11 cellular contexts compared by ENCODE assay signal in the genomic region with DNA sequence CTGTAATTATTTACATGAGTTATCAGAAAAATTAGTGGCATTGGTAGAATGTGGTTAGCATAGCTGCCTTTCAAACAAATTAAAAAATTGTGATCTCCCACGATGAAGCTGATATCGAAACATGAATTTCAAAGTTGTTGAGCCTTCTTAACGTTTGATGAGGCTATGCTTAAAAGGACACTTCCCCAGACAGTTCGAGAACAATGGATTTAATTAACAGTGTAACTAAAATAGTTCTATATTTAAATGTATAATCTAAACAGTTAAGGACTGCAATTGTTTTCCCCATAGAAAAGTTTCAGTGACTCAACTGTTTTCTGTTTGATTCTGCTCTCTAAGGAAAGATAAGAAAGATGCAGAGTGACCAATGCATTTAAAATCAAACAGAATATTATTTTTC. TPM values are rescaled to one million over a fixed set of nuclear protein-coding genes. Genes with fewer than 3 reads are reported as not detected.
DNase-seq lines count a peak whose midpoint lies in the region; ATAC-seq and TF ChIP-seq lines count a peak whose summit lies in the region.
"Had no signal": no experiment of that assay in that cellular context is flagged by ENCODE, and none has a peak within 500 bp of the region (broad histone marks: within the 10 kb centered on the region; RNA-seq: fewer than 3 reads in every experiment).

No MANE protein-coding gene starts in this region.

- peak overlapping the region; percentile 96 for H3K4me3 Mint-ChIP-seq in activated naive CD4-positive, alpha-beta T cell treated with anti-CD3 and anti-CD28 coated beads, Interleukin-2, amount 50 U/mL, for 24 hours
- peak overlapping the region; percentile 85 for H3K4me3 Mint-ChIP-seq in activated CD8-positive, alpha-beta T cell treated with anti-CD3 and anti-CD28 coated beads for 36 hours

- CTCF ChIA-PET in activated CD8-positive, alpha-beta T cell treated with anti-CD3 and anti-CD28 coated beads for 36 hours (lab: Charles Lee) = interaction anchor here (1.2 to 3.5 kb wide), 9 partner anchors 39 to 125 kb away, joined by 3 to 21 read pairs (median 8); a partner anchor contains a TSS

- peak overlapping the region; percentile 22 to 57 for H3K4me3 ChIP-seq in left lung
- peak overlapping the region in 1 of 3 donors; percentile 18 for H3K4me3 ChIP-seq in thyroid gland (replicated peaks in 1 of 3)

- H3K36me3 Mint-ChIP-seq in activated naive CD4-positive, alpha-beta T cell treated with anti-CD3 and anti-CD28 coated beads, Interleukin-2, amount 50 U/mL, for 24 hours = peaks cover 18% of the 10 kb centered on the region
- peaks cover 41% of the 10 kb centered on the region for H3K36me3 Mint-ChIP-seq in activated CD8-positive, alpha-beta T cell treated with anti-CD3 and anti-CD28 coated beads for 36 hours (ENCODE audit: low read depth)

- no peaks in the 10 kb centered on the region for H3K27me3 Mint-ChIP-seq in activated naive CD4-positive, alpha-beta T cell treated with anti-CD3 and anti-CD28 coated beads, Interleukin-2, amount 50 U/mL, for 24 hours
- H3K27me3 Mint-ChIP-seq in activated CD8-positive, alpha-beta T cell treated with anti-CD3 and anti-CD28 coated beads for 36 hours = no peaks in the 10 kb centered on the region

- no peak for ATAC-seq in activated CD8-positive, alpha-beta T cell treated with anti-CD3 and anti-CD28 coated beads for 36 hours
- ATAC-seq in left lung = no peak
- no peak for ATAC-seq in HG02610 (IDR thresholded peaks at IDR 0.05; ENCODE audit: unreplicated experiment)

- no peaks in the 10 kb centered on the region for H3K36me3 ChIP-seq in left lung
- H3K36me3 ChIP-seq in thyroid gland = no peaks in the 10 kb centered on the region
- H3K36me3 ChIP-seq: BLaER1 treated with 17β-estradiol and CSF1 and Interleukin-3, amounts not matched to agents 10 nM and 100 nM had no signal

- H3K9me3 ChIP-seq in left lung = peaks cover 0 to 13% of the 10 kb centered on the region in 2 donors
- H3K9me3 ChIP-seq in thyroid gland = no peaks in the 10 kb centered on the region

- TF ChIP-seq CTCF in activated CD8-positive, alpha-beta T cell treated with anti-CD3 and anti-CD28 coated beads for 36 hours (IDR thresholded peaks at IDR 0.05) = no peak
- no peak for TF ChIP-seq CTCF in left lung (IDR thresholded peaks at IDR 0.05)
- no peak for TF ChIP-seq CTCF in thyroid gland (IDR thresholded peaks at IDR 0.05)

- 63 to 64% methylated on average over 4 of the region's 4 CpGs for WGBS in thyroid gland, 2 donors

- H3K27me3 ChIP-seq in left lung (no peaks in the 10 kb centered on the region), thyroid gland (no peaks in the 10 kb centered on the region)

- TF ChIP-seq POLR2A in thyroid gland (IDR thresholded peaks at IDR 0.05) = no peak

- intact Hi-C loops in activated CD8-positive, alpha-beta T cell treated with anti-CD3 and anti-CD28 coated beads for 36 hours (cut with micrococcal nuclease) = loop anchor here (5.0 kb wide), 3 partner anchors 55 to 70 kb away; no protein-coding TSS in a partner anchor
- intact Hi-C loops in left lung (cut with DNase I) (no loop called here), thyroid gland (cut with DNase I) (no loop called here)

- POLR2A ChIA-PET in activated CD8-positive, alpha-beta T cell treated with anti-CD3 and anti-CD28 coated beads for 36 hours (lab: Charles Lee) = interaction anchor here (1.0 to 7.6 kb wide), 16 partner anchors 12 to 694 kb away, joined by 3 to 292 read pairs (median 5); a partner anchor contains a TSS

- H3K4me1 ChIP-seq in left lung = peaks cover 4 to 35% of the 10 kb centered on the region in 2 donors
- no peaks in the 10 kb centered on the region for H3K4me1 ChIP-seq in thyroid gland

- H3K4me1 Mint-ChIP-seq in activated naive CD4-positive, alpha-beta T cell treated with anti-CD3 and anti-CD28 coated beads, Interleukin-2, amount 50 U/mL, for 24 hours = peaks cover 50% of the 10 kb centered on the region
- peaks cover 38% of the 10 kb centered on the region for H3K4me1 Mint-ChIP-seq in activated CD8-positive, alpha-beta T cell treated with anti-CD3 and anti-CD28 coated beads for 36 hours (ENCODE audit: low read depth)

- peak overlapping the region; percentile 91 to 92 for H3K27ac ChIP-seq in left lung
- peak overlapping the region in 2 of 3 donors; percentile 41 to 60 for H3K27ac ChIP-seq in thyroid gland
- H3K27ac ChIP-seq: BLaER1 treated with 17β-estradiol and CSF1 and Interleukin-3, amounts not matched to agents 10 nM and 100 nM had no signal

- DNase-seq in activated naive CD4-positive, alpha-beta T cell treated with Interleukin-2 at 50 U/mL for 16 hours = no peak
- DNase-seq in activated CD8-positive, alpha-beta T cell treated with anti-CD3 and anti-CD28 coated beads for 36 hours = no peak
- DNase-seq in left lung = no peak
- DNase-seq in thyroid gland = no peak
- DNase-seq in glomerular visceral epithelial cell (ENCODE audit: extremely low spot score) = no peak
- DNase-seq in GOT3 (lab: John Stamatoyannopoulos, UW) = no peak
- DNase-seq: activated CD4-positive, alpha-beta T cell treated with anti-CD3 and anti-CD28 coated beads, Interleukin-2, amount 50 U/mL, for 1 hour; cerebellar nuclear complex had no signal

- peak overlapping the region; percentile 95 for H3K27ac Mint-ChIP-seq in activated naive CD4-positive, alpha-beta T cell treated with anti-CD3 and anti-CD28 coated beads, Interleukin-2, amount 50 U/mL, for 24 hours
- H3K27ac Mint-ChIP-seq in activated CD8-positive, alpha-beta T cell treated with anti-CD3 and anti-CD28 coated beads for 36 hours = peak overlapping the region; percentile 93

- peaks cover 9% of the 10 kb centered on the region for H3K9me3 Mint-ChIP-seq in activated naive CD4-positive, alpha-beta T cell treated with anti-CD3 and anti-CD28 coated beads, Interleukin-2, amount 50 U/mL, for 24 hours
- H3K9me3 Mint-ChIP-seq in activated CD8-positive, alpha-beta T cell treated with anti-CD3 and anti-CD28 coated beads for 36 hours = peaks cover 17% of the 10 kb centered on the region

RNA-seq across cellular contexts. Expression of a gene that starts 1.6 kb away (rescaled TPM):
- 10 to 100 TPM; 38.4 to 43.2 TPM for total RNA-seq in activated CD8-positive, alpha-beta T cell treated with anti-CD3 and anti-CD28 coated beads for 36 hours
- total RNA-seq in left lung = 10 to 100 TPM; 16.3 to 34.7 TPM
- total RNA-seq in thyroid gland = 10 to 100 TPM in 3 of 4 donors, 1 to 10 TPM in 1; 7.3 to 25.2 (median 16.7) TPM

RNA-seq across cellular contexts. Expression of a gene that starts 13.8 kb away (rescaled TPM):
- total RNA-seq in activated CD8-positive, alpha-beta T cell treated with anti-CD3 and anti-CD28 coated beads for 36 hours = not detected
- total RNA-seq in left lung (not detected), thyroid gland (not detected)

RNA-seq across cellular contexts. Expression of a gene that starts 40.2 kb away (rescaled TPM):
- not detected for total RNA-seq in activated CD8-positive, alpha-beta T cell treated with anti-CD3 and anti-CD28 coated beads for 36 hours
- total RNA-seq in left lung = 1 to 10 TPM; 1.5 to 2.2 TPM
- 1 to 10 TPM in 1 of 4 donors, under 1 TPM in 1, not detected in 2; 0.78 to 1.0 TPM for total RNA-seq in thyroid gland
